In genomic region chrX:129540725-129541184, GRCh38 we compare ENCODE assay signal across 8 cellular contexts. TPM values are rescaled to one million over a fixed set of nuclear protein-coding genes. Genes with fewer than 3 reads are reported as not detected.
DNase-seq lines count a peak whose midpoint lies in the region; ATAC-seq and TF ChIP-seq lines count a peak whose summit lies in the region.

No MANE protein-coding gene starts in this region.

- H3K27me3 ChIP-seq in dorsolateral prefrontal cortex (peaks cover 0 to 53% (median 8%) of the 10 kb centered on the region in 45 donors), aorta (ENCODE audit: control insufficient read depth in 1 of 2, insufficient read depth in 2 of 2, low read length in 1 of 2) (no peaks in the 10 kb centered on the region)

- TF ChIP-seq CTCF in GM12875 (IDR thresholded peaks at IDR 0.05; ENCODE audit: borderline replicate concordance, insufficient read depth, low read depth, low read length), result no peak
- no peak for TF ChIP-seq CTCF in OCI-LY7 (conservative IDR thresholded peaks at IDR 0.05; ENCODE audit: low read length)
- no peak for TF ChIP-seq CTCF in dorsolateral prefrontal cortex (IDR thresholded peaks at IDR 0.05 in 54 of 56, conservative IDR thresholded peaks at IDR 0.05 in 2 of 56; ENCODE audit: low read depth in 1 of 56, partially characterized antibody in 56 of 56)
- no peak for TF ChIP-seq CTCF in mucosa of descending colon (IDR thresholded peaks at IDR 0.05)

- no peaks in the 10 kb centered on the region for H3K79me2 ChIP-seq in OCI-LY7 (ENCODE audit: insufficient read depth, low read depth, low read length)

- H3K4me1 ChIP-seq in OCI-LY7 (ENCODE audit: insufficient read depth, low read length, poor library complexity, severe bottlenecking) (peaks cover 6% of the 10 kb centered on the region), mucosa of descending colon (ENCODE audit: low read depth) (no peaks in the 10 kb centered on the region), aorta (ENCODE audit: control insufficient read depth in 1 of 2, insufficient read depth in 2 of 2, low read length in 2 of 2) (no peaks in the 10 kb centered on the region)

- peak overlapping the region; percentile 5; the same call in 1 of the 2 replicates for H2AFZ ChIP-seq in OCI-LY7 (ENCODE audit: low read length)

- POLR2A ChIA-PET in OCI-LY7 (lab: Charles Lee), result no interaction called here

- intact Hi-C loops in OCI-LY7 (cut with micrococcal nuclease; ENCODE audit: unreplicated experiment) (no loop called here), dorsolateral prefrontal cortex (cut with DNase I) (loop anchor here in 1 of 2 donors (10.0 kb wide), 1 partner anchor 54 kb away; no protein-coding TSS in a partner anchor), mucosa of descending colon (cut with DNase I, micrococcal nuclease) (no loop called here), aorta (cut with DNase I) (no loop called here)

- H3K36me3 ChIP-seq in OCI-LY7 (ENCODE audit: insufficient read depth, low read length) (no peaks in the 10 kb centered on the region), mucosa of descending colon (ENCODE audit: low read depth) (no peaks in the 10 kb centered on the region), aorta (ENCODE audit: control insufficient read depth in 1 of 2, insufficient read depth in 2 of 2, low read length in 1 of 2) (no peaks in the 10 kb centered on the region)

- H3K9me3 ChIP-seq in OCI-LY7 (ENCODE audit: low read length), result no peaks in the 10 kb centered on the region
- no peaks in the 10 kb centered on the region for H3K9me3 ChIP-seq in mucosa of descending colon
- H3K9me3 ChIP-seq in aorta (ENCODE audit: control insufficient read depth, low read length), result no peaks in the 10 kb centered on the region

- 1 to 29% methylated on average over 14 of the region's 14 CpGs for WGBS in aorta, 2 donors

- no peaks in the 10 kb centered on the region for H4K20me1 ChIP-seq in OCI-LY7 (ENCODE audit: insufficient read depth, low read length)

- DNase-seq in OCI-LY7 (ENCODE audit: low spot score), result peak; percentile 12
- peak in 1 of 10 donors; percentile 10 for DNase-seq in dorsolateral prefrontal cortex
- DNase-seq in mucosa of descending colon, result peak; percentile 58 to 66 (median 60)
- DNase-seq in aorta, result peak; percentile 40 to 61
- no peak for DNase-seq in stimulated activated CD4-positive, alpha-beta T cell treated with anti-CD3 and anti-CD28 coated beads, Interleukin-2, amount 100 ng/mL, for 48 hours

- BruUV-seq in OCI-LY7 (replicated peaks; lab: Mats Ljungman, UMichigan), result no TSS peak

- ATAC-seq in HG02763 (IDR thresholded peaks at IDR 0.05; ENCODE audit: unreplicated experiment) (peak; percentile 34), mucosa of descending colon (peak; percentile 93), aorta (ENCODE audit: low FRiP score) (peak; percentile 16), HG03565 (IDR thresholded peaks at IDR 0.05; ENCODE audit: unreplicated experiment) (no peak)

- CTCF ChIA-PET in OCI-LY7 (lab: Charles Lee; ENCODE audit: unreplicated experiment), result no interaction called here

- H3K9me2 ChIP-seq in OCI-LY7 (ENCODE audit: insufficient read depth, low read length), result no peaks in the 10 kb centered on the region

- H3K4me3 ChIP-seq in GM12875 (ENCODE audit: low read depth, low read length) (peak overlapping the region; percentile 41), OCI-LY7 (ENCODE audit: low read depth, low read length, poor library complexity, severe bottlenecking) (peak overlapping the region; percentile 83), dorsolateral prefrontal cortex (peak overlapping the region; percentile 34 to 77 (median 62)), mucosa of descending colon (peak overlapping the region; percentile 40), aorta (ENCODE audit: low read length in 2 of 2) (peak overlapping the region; percentile 23 to 63)

- peak overlapping the region; percentile 72 for H3K4me2 ChIP-seq in OCI-LY7 (ENCODE audit: low read length)

- H3K27ac ChIP-seq in OCI-LY7 (ENCODE audit: low read depth, low read length, poor library complexity, severe bottlenecking) (no peak overlapping the region), dorsolateral prefrontal cortex (peak overlapping the region in 47 of 59 donors; percentile 12 to 86 (median 66)), aorta (ENCODE audit: low read depth in 1 of 2, low read length in 2 of 2) (peak overlapping the region in 1 of 2 donors; percentile 17)

RNA-seq across cellular contexts. Expression of gene OCRL, which starts 0.7 kb away (rescaled TPM):
- 3.1 and 3.3 TPM in 2 replicates for total RNA-seq in OCI-LY7 (2014; rRNA removed; shearing (Covaris generic))
- total RNA-seq in OCI-LY7 (2022) (6.7 and 8.2 TPM in 2 replicates), dorsolateral prefrontal cortex (10 to 100 TPM; 23.0 to 59.1 (median 44.3) TPM), mucosa of descending colon (10 to 100 TPM; 27.0 to 34.5 (median 30.7) TPM), aorta (10 to 100 TPM; 23.0 to 23.6 TPM)
- 10 to 100 TPM; 10.6 to 13.5 TPM for polyA plus RNA-seq in aorta

RNA-seq across cellular contexts. Expression of gene SMARCA1, which starts 17.5 kb away (rescaled TPM):
- not detected in 2 replicates for total RNA-seq in OCI-LY7 (2014; rRNA removed; shearing (Covaris generic))
- 0.19 TPM in 1 of 2 replicates, not detected in the other for total RNA-seq in OCI-LY7 (2022)
- total RNA-seq in dorsolateral prefrontal cortex, result 10 to 100 TPM; 27.0 to 58.4 (median 44.4) TPM
- total RNA-seq in mucosa of descending colon, result 10 to 100 TPM in 1 of 3 donors, 1 to 10 TPM in 2; 3.1 to 31.6 (median 6.0) TPM
- 10 to 100 TPM; 50.7 to 51.1 TPM for total RNA-seq in aorta
- polyA plus RNA-seq in aorta, result 10 to 100 TPM; 18.9 to 28.9 TPM

Comparison
In these comparisons a context has a peak if more than half of its experiments do, and no peak if none do; other contexts are left out.
1. DNase-seq: peak in OCI-LY7 (single experiment), mucosa of descending colon (3 of 3) and aorta (2 of 2); none in stimulated activated CD4-positive, alpha-beta T cell treated with anti-CD3 and anti-CD28 coated beads, Interleukin-2, amount 100 ng/mL, for 48 hours (0 of 2).
2. Peak in every context shown above with its lines, with median percentiles within 50 percentile points of each other: H3K4me3 ChIP-seq.